Comparison of ENCODE assay signal across 9 cellular contexts in genomic region chr3:40299721-40300335, GRCh38.
DNase-seq lines count a peak whose midpoint lies in the region; ATAC-seq lines count a peak whose summit lies in the region.
"Had no signal": no experiment of that assay in that cellular context is flagged by ENCODE, and none has a peak within 500 bp of the region (broad histone marks: within the 10 kb centered on the region; RNA-seq: fewer than 3 reads in every experiment).

No MANE protein-coding gene starts in this region.

- H3K36me3 ChIP-seq in ACC112 (ENCODE audit: insufficient read depth, low read length): no peaks in the 10 kb centered on the region

- H3K4me1 ChIP-seq in ACC112 (ENCODE audit: control insufficient read depth, insufficient read depth, low read length, unreplicated experiment): peaks cover 30% of the 10 kb centered on the region

- H2AFZ ChIP-seq in ACC112 (ENCODE audit: low read length, unreplicated experiment): peak overlapping the region; percentile 65

- peak overlapping the region; percentile 10; the same call in 1 of the 2 replicates for H3K4me3 ChIP-seq in ACC112 (ENCODE audit: low read depth, low read length)

- H3K79me2 ChIP-seq in ACC112 (ENCODE audit: control insufficient read depth, insufficient read depth, low read length, unreplicated experiment): no peaks in the 10 kb centered on the region

- no peaks in the 10 kb centered on the region for H3K27me3 ChIP-seq in ACC112 (ENCODE audit: insufficient read depth, low read length)

- DNase-seq in KG1 (lab: John Stamatoyannopoulos, UW): peak; percentile 39
- peak; percentile 16 for DNase-seq in astrocyte of the hippocampus (ENCODE audit: low read depth, low spot score)
- DNase-seq in left kidney (ENCODE audit: low read depth, low spot score): peak; percentile 5
- DNase-seq in T-helper 1 cell: no peak
- DNase-seq in SW480 (ENCODE audit: low spot score): no peak

- H3K27ac ChIP-seq in ACC112 (ENCODE audit: low read depth, low read length): peak overlapping the region; percentile 87

- ATAC-seq in HG02840 (IDR thresholded peaks at IDR 0.05; ENCODE audit: low FRiP score, unreplicated experiment) (no peak), GM19452 (IDR thresholded peaks at IDR 0.05; ENCODE audit: unreplicated experiment) (no peak)
- ATAC-seq: esophagus mucosa had no signal

Comparison
In these comparisons a context has a peak if more than half of its experiments do, and no peak if none do; other contexts are left out.
1. DNase-seq: peak in KG1 (single experiment), astrocyte of the hippocampus (single experiment) and left kidney (single experiment); none in T-helper 1 cell (0 of 5) and SW480 (single experiment).